22 cellular contexts compared by ENCODE assay signal in genomic region chr2:132279344-132279743, GRCh38.
"Had no signal": no experiment of that assay in that cellular context is flagged by ENCODE, and none has a peak within 500 bp of the region (broad histone marks: within the 10 kb centered on the region; RNA-seq: fewer than 3 reads in every experiment).

No MANE protein-coding gene starts in this region.

- H3K4me1 Mint-ChIP-seq: activated naive CD4-positive, alpha-beta T cell treated with anti-CD3 and anti-CD28 coated beads, Interleukin-2, amount 10 ng/mL, durations not matched to agents 7 days and 5 days; activated naive CD8-positive, alpha-beta T cell treated with anti-CD3 and anti-CD28 coated beads, Interleukin-2, amount 10 ng/mL, durations not matched to agents 7 days and 5 days; central memory CD8-positive, alpha-beta T cell had no signal

- H3K36me3 Mint-ChIP-seq: activated naive CD4-positive, alpha-beta T cell treated with anti-CD3 and anti-CD28 coated beads, Interleukin-2, amount 10 ng/mL, durations not matched to agents 7 days and 5 days had no signal

- H3K27ac ChIP-seq: brain microvascular endothelial cell had no signal

- DNase-seq: activated CD4-positive, alpha-beta T cell treated with anti-CD3 and anti-CD28 coated beads for 4 hours; activated CD4-positive, alpha-beta T cell treated with anti-CD3 and anti-CD28 coated beads, Interleukin-2, amount 50 U/mL, for 1 hour; activated CD4-positive, alpha-beta T cell treated with anti-CD3 and anti-CD28 coated beads, Interleukin-2, amount 50 U/mL, for 48 hours; activated CD4-positive, CD25-positive, alpha-beta regulatory T cell; activated CD4-positive, CD25-positive, alpha-beta regulatory T cell treated with anti-CD3 and anti-CD28 coated beads, Interleukin-2, amount 50 U/mL, for 72 hours; activated CD8-positive, alpha-beta memory T cell treated with anti-CD3 and anti-CD28 coated beads for 24 hours; activated CD8-positive, alpha-beta T cell treated with anti-CD3 and anti-CD28 coated beads for 36 hours; activated effector memory CD4-positive, alpha-beta T cell treated with anti-CD3 and anti-CD28 coated beads, Interleukin-2, amount 50 U/mL, for 16 hours; activated naive CD4-positive, alpha-beta T cell treated with anti-CD3 and anti-CD28 coated beads, Interleukin-2, amount 10 ng/mL, durations not matched to agents 7 days and 5 days; activated naive CD8-positive, alpha-beta T cell treated with anti-CD3 and anti-CD28 coated beads, Interleukin-2, amount 10 ng/mL, durations not matched to agents 7 days and 5 days; activated T-cell treated with anti-CD3 and anti-CD28 coated beads, Interleukin-2, amount 50 U/mL, for 4 hours; brain microvascular endothelial cell; cortex of kidney; dermis blood vessel endothelial cell; effector CD8-positive, alpha-beta T cell; foreskin fibroblast; head of caudate nucleus; T-helper 2 cell had no signal

- H3K4me3 Mint-ChIP-seq: activated CD8-positive, alpha-beta T cell treated with anti-CD3 and anti-CD28 coated beads for 36 hours; activated naive CD4-positive, alpha-beta T cell treated with anti-CD3 and anti-CD28 coated beads, Interleukin-2, amount 10 ng/mL, durations not matched to agents 7 days and 5 days; activated naive CD8-positive, alpha-beta T cell treated with anti-CD3 and anti-CD28 coated beads, Interleukin-2, amount 10 ng/mL, durations not matched to agents 7 days and 5 days; activated T-cell treated with anti-CD3 and anti-CD28 coated beads, Interleukin-2, amount 50 U/mL, for 4 hours; activated T-helper 1 cell treated with anti-CD3 and anti-CD28 coated beads, Interleukin-12 subunit alpha, Interleukin-12 subunit beta, Interleukin-2, Interleukin-4 antibody, amounts not matched to agents 30 ng/mL and 10 ng/mL and 1 ng/mL, durations not matched to agents 14 hours and 24 hours and 36 hours; central memory CD8-positive, alpha-beta T cell had no signal

- H3K36me3 ChIP-seq: brain microvascular endothelial cell had no signal

- H3K27ac Mint-ChIP-seq: activated CD8-positive, alpha-beta T cell treated with anti-CD3 and anti-CD28 coated beads for 36 hours; activated naive CD4-positive, alpha-beta T cell treated with anti-CD3 and anti-CD28 coated beads, Interleukin-2, amount 10 ng/mL, durations not matched to agents 7 days and 5 days; activated naive CD4-positive, alpha-beta T cell treated with anti-CD3 and anti-CD28 coated beads, Interleukin-2, amount 50 U/mL, for 72 hours; activated naive CD8-positive, alpha-beta T cell treated with anti-CD3 and anti-CD28 coated beads, Interleukin-2, amount 10 ng/mL, durations not matched to agents 7 days and 5 days; activated T-helper 1 cell treated with anti-CD3 and anti-CD28 coated beads, Interleukin-12 subunit alpha, Interleukin-12 subunit beta, Interleukin-2, Interleukin-4 antibody, amounts not matched to agents 30 ng/mL and 10 ng/mL and 1 ng/mL, durations not matched to agents 14 hours and 24 hours and 36 hours; activated T-helper 2 cell treated with anti-CD3 and anti-CD28 coated beads, Interferon-gamma antibody, Interleukin-2, Interleukin-4, amounts not matched to agents 10 μg/mL and 5 μg/mL and 100 μg/mL, durations not matched to agents 14 hours and 24 hours and 36 hours had no signal

- ATAC-seq: activated CD8-positive, alpha-beta T cell treated with anti-CD3 and anti-CD28 coated beads for 36 hours; activated naive CD4-positive, alpha-beta T cell treated with anti-CD3 and anti-CD28 coated beads, Interleukin-2, amount 50 U/mL, for 72 hours; activated T-cell treated with anti-CD3 and anti-CD28 coated beads, Interleukin-2, amount 50 U/mL, for 4 hours had no signal

- H3K27me3 ChIP-seq: brain microvascular endothelial cell had no signal
